ENCODE assay signal across 8 cellular contexts in genomic region chr2:15177103-15177502, GRCh38.
DNase-seq lines count a peak whose midpoint lies in the region; ATAC-seq and TF ChIP-seq lines count a peak whose summit lies in the region.

No MANE protein-coding gene starts in this region.

- no peak overlapping the region for H3K27ac ChIP-seq in prostate gland

- intact Hi-C loops in prostate gland (cut with DNase I), result no loop called here

- peak; percentile 97 for ATAC-seq in HG03103 (IDR thresholded peaks at IDR 0.05; ENCODE audit: low read depth, unreplicated experiment)

- H3K4me3 ChIP-seq in fibroblast of mammary gland (ENCODE audit: control insufficient read depth, low read depth, low read length), result no peak overlapping the region
- H3K4me3 ChIP-seq in prostate gland, result no peak overlapping the region

- no peaks in the 10 kb centered on the region for H3K4me1 ChIP-seq in prostate gland (replicated peaks)

- TF ChIP-seq POLR2A in prostate gland (IDR thresholded peaks at IDR 0.05), result no peak

- TF ChIP-seq CTCF in fibroblast of mammary gland (conservative IDR thresholded peaks at IDR 0.05; ENCODE audit: control insufficient read depth, insufficient read depth, low read depth, low read length) (no peak), prostate gland (IDR thresholded peaks at IDR 0.05) (no peak)

- no peaks in the 10 kb centered on the region for H3K36me3 ChIP-seq in prostate gland

- 92% methylated on average over 6 of the region's 6 CpGs for WGBS in prostate gland

- H3K27me3 ChIP-seq in prostate gland (replicated peaks; ENCODE audit: insufficient read depth), result no peaks in the 10 kb centered on the region

- peak; percentile 51 for DNase-seq in GM19240 (ENCODE audit: insufficient read length, low spot score)
- DNase-seq in activated CD4-positive, alpha-beta T cell treated with anti-CD3 and anti-CD28 coated beads, Interleukin-2, amount 50 U/mL, for 4 hours, result peak; percentile 48 to 54
- DNase-seq in fibroblast of mammary gland (ENCODE audit: low read depth), result peak; percentile 46
- DNase-seq in stimulated activated CD8-positive, alpha-beta memory T cell treated with anti-CD3 and anti-CD28 coated beads, Interleukin-7, amount 100 ng/mL, for 48 hours (ENCODE audit: extremely low read depth in 1 of 2, low read depth in 1 of 2), result peak; percentile 27 to 69
- no peak for DNase-seq in DMS153 (lab: John Stamatoyannopoulos, UW)
- no peak for DNase-seq in prostate gland (ENCODE audit: low spot score)
- DNase-seq in GF-D8 (lab: John Stamatoyannopoulos, UW), result no peak

- H3K9me3 ChIP-seq in prostate gland, result no peaks in the 10 kb centered on the region

Comparison
In these comparisons a context has a peak if more than half of its experiments do, and no peak if none do; other contexts are left out.
1. DNase-seq: peak in GM19240 (single experiment), activated CD4-positive, alpha-beta T cell treated with anti-CD3 and anti-CD28 coated beads, Interleukin-2, amount 50 U/mL, for 4 hours (2 of 2), fibroblast of mammary gland (single experiment) and stimulated activated CD8-positive, alpha-beta memory T cell treated with anti-CD3 and anti-CD28 coated beads, Interleukin-7, amount 100 ng/mL, for 48 hours (2 of 2); none in DMS153 (single experiment), prostate gland (single experiment) and GF-D8 (single experiment).